10 cellular contexts compared by ENCODE assay signal in genomic region chr1:54980528-54981241, GRCh38. TPM values are rescaled to one million over a fixed set of nuclear protein-coding genes. Genes with fewer than 3 reads are reported as not detected.
A peak's percentile ranks its signal among the peaks of the same experiment; 100 is the strongest.
DNase-seq lines count a peak whose midpoint lies in the region; ATAC-seq and TF ChIP-seq lines count a peak whose summit lies in the region.
"Had no signal": no experiment of that assay in that cellular context is flagged by ENCODE, and none has a peak within 500 bp of the region (broad histone marks: within the 10 kb centered on the region; RNA-seq: fewer than 3 reads in every experiment).

TSS of gene TMEM61 (plus strand) at chr1:54980628. CDS start at chr1:54981066, 438 bp downstream.

- H3K4me1 ChIP-seq in ACC112 (ENCODE audit: control insufficient read depth, insufficient read depth, low read length, unreplicated experiment) = no peaks in the 10 kb centered on the region

- H3K27me3 Mint-ChIP-seq in nephron (ENCODE audit: low read depth) = peaks cover 70% of the 10 kb centered on the region
- peaks cover 49% of the 10 kb centered on the region for H3K27me3 Mint-ChIP-seq in activated T-cell treated with anti-CD3 and anti-CD28 coated beads, Interleukin-2, amount 50 U/mL, for 24 hours

- no peaks in the 10 kb centered on the region for H3K79me2 ChIP-seq in ACC112 (ENCODE audit: control insufficient read depth, insufficient read depth, low read length, unreplicated experiment)

- ATAC-seq in esophagus mucosa (peak; percentile 54), HG03342 (IDR thresholded peaks at IDR 0.05; ENCODE audit: unreplicated experiment) (no peak), GM18519 (IDR thresholded peaks at IDR 0.05; ENCODE audit: low FRiP score, unreplicated experiment) (no peak)

- H3K27ac Mint-ChIP-seq in nephron = no peak within 1 kb of the TSS
- H3K27ac Mint-ChIP-seq in activated T-cell treated with anti-CD3 and anti-CD28 coated beads, Interleukin-2, amount 50 U/mL, for 24 hours = no peak within 1 kb of the TSS

- H3K4me3 Mint-ChIP-seq in nephron = peak within 1 kb of the TSS; percentile 70 to 77 (median 75)
- H3K4me3 Mint-ChIP-seq in activated T-cell treated with anti-CD3 and anti-CD28 coated beads, Interleukin-2, amount 50 U/mL, for 24 hours = no peak within 1 kb of the TSS

- peaks cover 20% of the 10 kb centered on the region for H3K4me1 Mint-ChIP-seq in nephron
- H3K4me1 Mint-ChIP-seq in activated T-cell treated with anti-CD3 and anti-CD28 coated beads, Interleukin-2, amount 50 U/mL, for 24 hours (ENCODE audit: low read depth) = no peaks in the 10 kb centered on the region

- H3K4me3 ChIP-seq in ACC112 (ENCODE audit: low read depth, low read length) = peak within 1 kb of the TSS; percentile 33

- TF ChIP-seq CTCF in nephron (IDR thresholded peaks at IDR 0.05; ENCODE audit: unreplicated experiment in 3 of 3) = no peak

- no peak within 1 kb of the TSS for H2AFZ ChIP-seq in ACC112 (ENCODE audit: low read length, unreplicated experiment)

- no peak within 1 kb of the TSS for H3K27ac ChIP-seq in ACC112 (ENCODE audit: low read depth, low read length)
- H3K27ac ChIP-seq: epithelial cell of prostate had no signal

- H3K36me3 ChIP-seq in ACC112 (ENCODE audit: insufficient read depth, low read length) = no peaks in the 10 kb centered on the region

- H3K36me3 Mint-ChIP-seq in nephron (ENCODE audit: low read depth) = no peaks in the 10 kb centered on the region
- no peaks in the 10 kb centered on the region for H3K36me3 Mint-ChIP-seq in activated T-cell treated with anti-CD3 and anti-CD28 coated beads, Interleukin-2, amount 50 U/mL, for 24 hours (ENCODE audit: low read depth)

- DNase-seq in NCI-H2196 treated with DMSO at 0.1 percent for 48 hours (lab: John Stamatoyannopoulos, UW; ENCODE audit: unreplicated experiment) (peak; percentile 18), NCI-H187 treated with DMSO at 0.1 percent for 48 hours (lab: John Stamatoyannopoulos, UW) (no peak)
- DNase-seq in activated T-cell treated with anti-CD3 and anti-CD28 coated beads, Interleukin-2, amount 50 U/mL, for 24 hours = no peak

- H3K27me3 ChIP-seq in ACC112 (ENCODE audit: insufficient read depth, low read length) = peaks cover 28% of the 10 kb centered on the region

- H3K9me3 Mint-ChIP-seq in nephron = no peaks in the 10 kb centered on the region
- H3K9me3 Mint-ChIP-seq in activated T-cell treated with anti-CD3 and anti-CD28 coated beads, Interleukin-2, amount 50 U/mL, for 24 hours = no peaks in the 10 kb centered on the region

RNA-seq across cellular contexts. Expression of gene TMEM61, which starts in this region (rescaled TPM):
- 1.4 TPM for total RNA-seq in esophagus mucosa
- total RNA-seq: M059J had no signal
